ENCODE assay signal across 23 cellular contexts in the genomic region with DNA sequence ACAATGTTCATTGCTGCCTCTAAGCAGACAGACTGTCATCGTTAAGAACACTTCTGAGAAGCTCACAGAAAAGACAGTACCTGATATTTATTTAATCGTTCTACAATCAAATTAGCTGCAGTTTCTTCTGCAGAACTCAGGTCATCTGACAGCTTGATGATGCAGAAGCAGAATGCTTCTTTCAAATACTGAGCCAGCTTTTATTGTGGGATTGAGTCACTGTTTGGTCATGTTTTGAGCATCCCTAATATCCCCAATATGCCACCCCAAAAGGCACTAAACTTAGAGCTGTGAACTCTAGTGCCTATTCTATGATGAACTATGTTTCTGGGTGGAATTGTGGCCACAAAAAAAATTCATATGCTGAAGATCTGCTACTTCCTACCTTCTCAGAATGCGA. TPM values are rescaled to one million over a fixed set of nuclear protein-coding genes. Genes with fewer than 3 reads are reported as not detected.
DNase-seq lines count a peak whose midpoint lies in the region; ATAC-seq, FAIRE-seq and TF ChIP-seq lines count a peak whose summit lies in the region.
"Had no signal": no experiment of that assay in that cellular context is flagged by ENCODE, and none has a peak within 500 bp of the region (broad histone marks: within the 10 kb centered on the region; RNA-seq: fewer than 3 reads in every experiment).

No MANE protein-coding gene starts in this region.

- H3K23ac ChIP-seq in mesendoderm (ENCODE audit: low read length) = no peak overlapping the region

- no peak overlapping the region for H3K27ac ChIP-seq in GM23248
- no peak overlapping the region for H3K27ac ChIP-seq in mesendoderm (ENCODE audit: low read depth, low read length)
- H3K27ac ChIP-seq: A549 had no signal

- no peak overlapping the region for H4K8ac ChIP-seq in mesendoderm (ENCODE audit: low read depth, low read length)

- DNase-seq in GM23248 (peak; percentile 5), bronchial epithelial cell (ENCODE audit: low read depth) (peak; percentile 54), mesendoderm (peak; percentile 55), foreskin fibroblast (no peak), kidney glomerular epithelial cell (lab: John Stamatoyannopoulos, UW) (no peak), SW480 (ENCODE audit: low spot score) (no peak)
- DNase-seq: 8988T; ACHN; C1 segment of cervical spinal cord; Calu3; CD4-positive, alpha-beta memory T cell; COR-L47; DMS53; DMS79 treated with DMSO at 0.1 percent for 48 hours; GF-D8; GOT3; H7; HCEC 1CT had no signal

- no peaks in the 10 kb centered on the region for H4K20me1 ChIP-seq in GM23248 (ENCODE audit: insufficient read depth)

- no peak overlapping the region for H3K18ac ChIP-seq in mesendoderm (ENCODE audit: low read length)

- H2BK5ac ChIP-seq in mesendoderm (ENCODE audit: low read length) = no peak overlapping the region

- no peaks in the 10 kb centered on the region for H3K79me1 ChIP-seq in mesendoderm (ENCODE audit: low read length)

- H2AFZ ChIP-seq in GM23248 = no peak overlapping the region

- whole genome bisulfite sequencing in GM23248 (ENCODE audit: low coverage in 1 of 2, low lambda C conversion rate in 2 of 2, missing lambda C conversion rate in 2 of 2), 2 experiments = 24 to 34% methylated on average over 3 of the region's 3 CpGs
- WGBS in mesendoderm (ENCODE audit: extremely low coverage, insufficient coverage, low lambda C conversion rate) = no CpG with 5 or more reads among the region's 3 CpGs

- H3K4me3 ChIP-seq in GM23248 (no peak overlapping the region), bronchial epithelial cell (ENCODE audit: low read depth, low read length) (no peak overlapping the region), mesendoderm (ENCODE audit: low read length) (no peak overlapping the region), foreskin fibroblast (ENCODE audit: low read depth in 1 of 2, low read length in 2 of 2) (no peak overlapping the region)
- H3K4me3 ChIP-seq: A549 had no signal

- in situ Hi-C loops in GM23248 (cut with MboI) = no loop called here

- H3K27me3 ChIP-seq in GM23248 (replicated peaks; ENCODE audit: insufficient read depth) (no peaks in the 10 kb centered on the region), bronchial epithelial cell (ENCODE audit: control insufficient read depth, insufficient read depth, low read length) (no peaks in the 10 kb centered on the region), mesendoderm (ENCODE audit: insufficient read depth, low read length, poor library complexity) (no peaks in the 10 kb centered on the region)

- H2BK15ac ChIP-seq in mesendoderm (replicated peaks; ENCODE audit: low read depth) = no peak overlapping the region

- no peak for TF ChIP-seq CTCF in bronchial epithelial cell (IDR thresholded peaks at IDR 0.05; ENCODE audit: insufficient read depth, low read length, severe bottlenecking)
- TF ChIP-seq CTCF in foreskin fibroblast (IDR thresholded peaks at IDR 0.05; ENCODE audit: low read depth, low read length) = no peak

- no peak overlapping the region for H3K56ac ChIP-seq in mesendoderm (ENCODE audit: low read length)

- H3K9ac ChIP-seq in GM23248 = no peak overlapping the region
- no peak overlapping the region for H3K9ac ChIP-seq in mesendoderm (ENCODE audit: low read length)

- H3K79me2 ChIP-seq in GM23248 (ENCODE audit: insufficient read depth) (no peaks in the 10 kb centered on the region), mesendoderm (ENCODE audit: control insufficient read depth, insufficient read depth, low read length) (no peaks in the 10 kb centered on the region)

- H3K36me3 ChIP-seq in GM23248 (ENCODE audit: low read depth) (no peaks in the 10 kb centered on the region), bronchial epithelial cell (ENCODE audit: control insufficient read depth, insufficient read depth, low read length) (no peaks in the 10 kb centered on the region), mesendoderm (ENCODE audit: control insufficient read depth, insufficient read depth, low read length) (no peaks in the 10 kb centered on the region)

- H3K4me1 ChIP-seq in GM23248 (ENCODE audit: insufficient read depth) (no peaks in the 10 kb centered on the region), mesendoderm (ENCODE audit: control insufficient read depth, low read depth, low read length) (peaks cover 2% of the 10 kb centered on the region)
- H3K4me1 ChIP-seq: A549 had no signal

- no peaks in the 10 kb centered on the region for H3K9me2 ChIP-seq in GM23248 (ENCODE audit: insufficient read depth)

- H3F3A ChIP-seq in GM23248 (ENCODE audit: insufficient read depth) = no peaks in the 10 kb centered on the region

- no peak overlapping the region for H2BK120ac ChIP-seq in mesendoderm (ENCODE audit: low read depth, low read length)

- ATAC-seq in HG03354 (IDR thresholded peaks at IDR 0.05; ENCODE audit: poor library complexity, severe bottlenecking, unreplicated experiment) = no peak
- ATAC-seq: A549 had no signal

- H3K4me2 ChIP-seq in GM23248 (ENCODE audit: unreplicated experiment) (no peak overlapping the region), mesendoderm (ENCODE audit: low read length) (no peak overlapping the region)
- H3K4me2 ChIP-seq: A549 had no signal

- no peak for FAIRE-seq in bronchial epithelial cell (lab: Jason Lieb, UNC)
- FAIRE-seq: A549, GM12891, GM18507 had no signal

- no peak overlapping the region for H2AK5ac ChIP-seq in mesendoderm (ENCODE audit: low read length)

- no peaks in the 10 kb centered on the region for H3K9me3 ChIP-seq in GM23248 (ENCODE audit: low read depth)
- H3K9me3 ChIP-seq: A549 had no signal

- no peak overlapping the region for H4K5ac ChIP-seq in mesendoderm (ENCODE audit: low read length)

- H3K4ac ChIP-seq in mesendoderm (ENCODE audit: low read depth, low read length) = no peak overlapping the region

RNA-seq across cellular contexts. Expression of gene NLGN4Y, which starts 51.0 kb away (rescaled TPM):
- total RNA-seq in GM23248 (2014; rRNA removed; shearing (Covaris generic)) = 16.9 and 27.6 TPM in 2 replicates
- 9.6 and 10.8 TPM in 2 replicates for polyA plus RNA-seq in GM23248 (2016; fragmentation: Nextera tagmentation; extraction: Ambion mirVana)
- 14.2 TPM in 1 of 2 replicates, not detected in the other for total RNA-seq in bronchial epithelial cell
- polyA plus RNA-seq in mesendoderm (2013, experiment 1 of 2) = 31.7 TPM
- 31.4 TPM for polyA plus RNA-seq in mesendoderm (2013, experiment 2 of 2)
- total RNA-seq: Calu3, Daoy, H7 had no signal
- polyA plus RNA-seq: CD4-positive, alpha-beta memory T cell had no signal

Comparison
In these comparisons a context has a peak if more than half of its experiments do, and no peak if none do; other contexts are left out.
1. DNase-seq: peak in GM23248 (single experiment), bronchial epithelial cell (single experiment) and mesendoderm (single experiment); none in foreskin fibroblast (0 of 2), kidney glomerular epithelial cell (single experiment) and SW480 (single experiment).